1 cellular context compared by ENCODE assay signal in genomic region chr11:128342511-128343133, GRCh38.
TF ChIP-seq lines count a peak whose summit lies in the region.

No MANE protein-coding gene starts in this region.

TF ChIP-seq in HepG2, 621 proteins besides CTCF, POLR2A, EP300 and RAD21 (continued from another document):
- TF ChIP-seq ARID3A (IDR thresholded peaks at IDR 0.05; ENCODE audit: low read depth, low read length) (no peak), ZNF274 (CRISPR knock-in tag; IDR thresholded peaks at IDR 0.05) (no peak), ATF3 (CRISPR knock-in tag; IDR thresholded peaks at IDR 0.05) (no peak), PATZ1 (CRISPR knock-in tag; IDR thresholded peaks at IDR 0.05) (no peak), ZNF672 (CRISPR knock-in tag; IDR thresholded peaks at IDR 0.05) (no peak)
